Comparison of ENCODE assay signal across 14 cellular contexts in genomic region chr1:206698990-206699586, GRCh38. TPM values are rescaled to one million over a fixed set of nuclear protein-coding genes. Genes with fewer than 3 reads are reported as not detected.
DNase-seq lines count a peak whose midpoint lies in the region; ATAC-seq, FAIRE-seq and TF ChIP-seq lines count a peak whose summit lies in the region.
"Had no signal": no experiment of that assay in that cellular context is flagged by ENCODE, and none has a peak within 500 bp of the region (broad histone marks: within the 10 kb centered on the region; RNA-seq: fewer than 3 reads in every experiment).

No MANE protein-coding gene starts in this region.

- peaks cover 60% of the 10 kb centered on the region for H3K4me1 Mint-ChIP-seq in T-helper 1 cell treated with Interleukin-12 subunit alpha and Interleukin-12 subunit beta and Interleukin-4 antibody, amounts not matched to agents 30 μg/mL and 1 μg/mL, for 36 hours (ENCODE audit: low read depth)
- peaks cover 71% of the 10 kb centered on the region for H3K4me1 Mint-ChIP-seq in glutamatergic neuron (ENCODE audit: low read depth, unreplicated experiment)
- H3K4me1 Mint-ChIP-seq in stimulated activated memory B cell treated with anti-CD40 and anti-IgM and Interleukin-4, amounts not matched to agents 10 μg/mL and 1 μg/mL and 100 μg/mL, for 72 hours, result peaks cover 81% of the 10 kb centered on the region

- H3K4me3 ChIP-seq in SJCRH30, result no peak overlapping the region

- POLR2A ChIA-PET in RWPE1 (lab: Yijun Ruan, JAX; ENCODE audit: low non-redundant PET), result interaction anchor here (0.7 kb wide), 1 partner anchor 18 kb away, joined by 6 read pairs; no protein-coding TSS in a partner anchor

- FAIRE-seq in RCC 7860 (lab: Jason Lieb, UNC), result no peak
- FAIRE-seq: H54 had no signal

- H3K9me3 Mint-ChIP-seq in T-helper 1 cell treated with Interleukin-12 subunit alpha and Interleukin-12 subunit beta and Interleukin-4 antibody, amounts not matched to agents 30 μg/mL and 1 μg/mL, for 36 hours, result no peaks in the 10 kb centered on the region
- H3K9me3 Mint-ChIP-seq in glutamatergic neuron (ENCODE audit: unreplicated experiment), result peaks cover 4% of the 10 kb centered on the region
- H3K9me3 Mint-ChIP-seq in stimulated activated memory B cell treated with anti-CD40 and anti-IgM and Interleukin-4, amounts not matched to agents 10 μg/mL and 1 μg/mL and 100 μg/mL, for 72 hours, result no peaks in the 10 kb centered on the region

- no peak for ATAC-seq in stimulated activated memory B cell treated with anti-CD40 and anti-IgM and Interleukin-4, amounts not matched to agents 10 μg/mL and 1 μg/mL and 100 μg/mL, for 72 hours
- ATAC-seq: esophagus mucosa had no signal

- H3K9me3 ChIP-seq in SJCRH30 (replicated peaks), result no peaks in the 10 kb centered on the region

- peak overlapping the region; percentile 27 for H3K27ac ChIP-seq in RWPE1
- H3K27ac ChIP-seq in SJCRH30, result no peak overlapping the region

- peaks cover 14% of the 10 kb centered on the region for H3K36me3 ChIP-seq in SJCRH30

- CTCF ChIA-PET in RWPE1 (lab: Yijun Ruan, JAX), result interaction anchor here (0.8 kb wide), 1 partner anchor 116 kb away, joined by 3 read pairs; no protein-coding TSS in a partner anchor

- no peak overlapping the region for H3K4me3 Mint-ChIP-seq in T-helper 1 cell treated with Interleukin-12 subunit alpha and Interleukin-12 subunit beta and Interleukin-4 antibody, amounts not matched to agents 30 μg/mL and 1 μg/mL, for 36 hours
- H3K4me3 Mint-ChIP-seq in glutamatergic neuron (ENCODE audit: unreplicated experiment), result peak overlapping the region; percentile 17
- no peak overlapping the region for H3K4me3 Mint-ChIP-seq in stimulated activated memory B cell treated with anti-CD40 and anti-IgM and Interleukin-4, amounts not matched to agents 10 μg/mL and 1 μg/mL and 100 μg/mL, for 72 hours

- no peaks in the 10 kb centered on the region for H3K27me3 ChIP-seq in SJCRH30

- TF ChIP-seq CTCF in RWPE1 (conservative IDR thresholded peaks at IDR 0.05; ENCODE audit: low read depth) (no peak), glutamatergic neuron (IDR thresholded peaks at IDR 0.05; ENCODE audit: partially characterized antibody, unreplicated experiment) (no peak)

- DNase-seq in T-helper 1 cell, result no peak
- DNase-seq in RWPE1 (ENCODE audit: low spot score), result no peak
- DNase-seq in glutamatergic neuron, result no peak
- DNase-seq in RCC 7860 (ENCODE audit: low spot score), result no peak
- DNase-seq in NCI-H774 (lab: John Stamatoyannopoulos, UW), result no peak
- no peak for DNase-seq in SJCRH30
- DNase-seq: activated CD4-positive, alpha-beta T cell treated with anti-CD3 and anti-CD28 coated beads, Interleukin-2, amount 50 U/mL, for 1 hour; activated effector memory CD4-positive, alpha-beta T cell treated with anti-CD3 and anti-CD28 coated beads, Interleukin-2, amount 50 U/mL, for 16 hours; cerebellar nuclear complex; NCI-H1694 treated with DMSO at 0.1 percent for 48 hours had no signal

- no peaks in the 10 kb centered on the region for H3K27me3 Mint-ChIP-seq in T-helper 1 cell treated with Interleukin-12 subunit alpha and Interleukin-12 subunit beta and Interleukin-4 antibody, amounts not matched to agents 30 μg/mL and 1 μg/mL, for 36 hours (ENCODE audit: low read depth)
- peaks cover 7% of the 10 kb centered on the region for H3K27me3 Mint-ChIP-seq in glutamatergic neuron (ENCODE audit: unreplicated experiment)
- H3K27me3 Mint-ChIP-seq in stimulated activated memory B cell treated with anti-CD40 and anti-IgM and Interleukin-4, amounts not matched to agents 10 μg/mL and 1 μg/mL and 100 μg/mL, for 72 hours, result no peaks in the 10 kb centered on the region

- peaks cover 21% of the 10 kb centered on the region for H3K36me3 Mint-ChIP-seq in T-helper 1 cell treated with Interleukin-12 subunit alpha and Interleukin-12 subunit beta and Interleukin-4 antibody, amounts not matched to agents 30 μg/mL and 1 μg/mL, for 36 hours (ENCODE audit: low read depth)
- H3K36me3 Mint-ChIP-seq in glutamatergic neuron (ENCODE audit: unreplicated experiment), result no peaks in the 10 kb centered on the region
- peaks cover 33% of the 10 kb centered on the region for H3K36me3 Mint-ChIP-seq in stimulated activated memory B cell treated with anti-CD40 and anti-IgM and Interleukin-4, amounts not matched to agents 10 μg/mL and 1 μg/mL and 100 μg/mL, for 72 hours

- peaks cover 42% of the 10 kb centered on the region for H3K4me1 ChIP-seq in SJCRH30

- H3K27ac Mint-ChIP-seq in T-helper 1 cell treated with Interleukin-12 subunit alpha and Interleukin-12 subunit beta and Interleukin-4 antibody, amounts not matched to agents 30 μg/mL and 1 μg/mL, for 36 hours, result peak overlapping the region; percentile 37
- H3K27ac Mint-ChIP-seq in glutamatergic neuron (ENCODE audit: unreplicated experiment), result peak overlapping the region; percentile 72
- peak overlapping the region; percentile 15 for H3K27ac Mint-ChIP-seq in stimulated activated memory B cell treated with anti-CD40 and anti-IgM and Interleukin-4, amounts not matched to agents 10 μg/mL and 1 μg/mL and 100 μg/mL, for 72 hours

RNA-seq across cellular contexts. Expression of gene MAPKAPK2, which starts 14.4 kb away (rescaled TPM):
- total RNA-seq in glutamatergic neuron (ENCODE audit: unreplicated experiment), result 93.8 TPM
- total RNA-seq in SJCRH30 (2014; rRNA removed; shearing (Covaris generic)), result 64.4 and 67.6 TPM in 2 replicates

Comparison
In these comparisons a context has a peak if more than half of its experiments do, and no peak if none do; other contexts are left out.
1. H3K27ac Mint-ChIP-seq: peak in every context shown above with its lines; median percentile 72 in glutamatergic neuron; 37 in T-helper 1 cell treated with Interleukin-12 subunit alpha and Interleukin-12 subunit beta and Interleukin-4 antibody, amounts not matched to agents 30 μg/mL and 1 μg/mL, for 36 hours; 15 in stimulated activated memory B cell treated with anti-CD40 and anti-IgM and Interleukin-4, amounts not matched to agents 10 μg/mL and 1 μg/mL and 100 μg/mL, for 72 hours.